1 cellular context compared by ENCODE assay signal in genomic region chr10:129605986-129606518, GRCh38.
A peak's percentile ranks its signal among the peaks of the same experiment; 100 is the strongest.
TF ChIP-seq lines count a peak whose summit lies in the region.

No MANE protein-coding gene starts in this region.

TF ChIP-seq in GM12878, 131 proteins besides CTCF, POLR2A, EP300 and RAD21 (continued from another document and continues in another):
- TF ChIP-seq FOXK2 (IDR thresholded peaks at IDR 0.05) (peak; percentile 64), JUNB (IDR thresholded peaks at IDR 0.05) (no peak), SMC3 (IDR thresholded peaks at IDR 0.05; ENCODE audit: borderline replicate concordance, low read length) (0 out of 2 replicates have a peak, but pooled peaks have one; percentile 8), ASH2L (IDR thresholded peaks at IDR 0.05; ENCODE audit: borderline replicate concordance, low read depth) (no peak), IKZF2 (IDR thresholded peaks at IDR 0.05) (peak; percentile 76 to 81), HSF1 (IDR thresholded peaks at IDR 0.05; ENCODE audit: low read depth, low read length) (no peak), MTA2 (IDR thresholded peaks at IDR 0.05; ENCODE audit: low read depth) (peak; percentile 78), MTA3 (IDR thresholded peaks at IDR 0.05; ENCODE audit: borderline replicate concordance, low read length) (no peak), JUND (IDR thresholded peaks at IDR 0.05; ENCODE audit: low read depth, low read length) (no peak), KAT2A (conservative IDR thresholded peaks at IDR 0.05; ENCODE audit: control insufficient read depth, low read depth, low read length) (no peak), WRNIP1 (IDR thresholded peaks at IDR 0.05; ENCODE audit: borderline replicate concordance, low read depth, low read length) (no peak), CREB1 (IDR thresholded peaks at IDR 0.05; ENCODE audit: low read depth) (peak; percentile 52; the same call in 1 of the 2 replicates), SIN3A (IDR thresholded peaks at IDR 0.05; ENCODE audit: low read depth, low read length) (no peak), HDAC6 (IDR thresholded peaks at IDR 0.05; ENCODE audit: unreplicated experiment) (no peak), ZNF687 (IDR thresholded peaks at IDR 0.05) (peak; percentile 73), PAX5 (IDR thresholded peaks at IDR 0.05; ENCODE audit: borderline replicate concordance, low read depth, low read length) (peak; percentile 50; the same call in 1 of the 2 replicates), E2F8 (IDR thresholded peaks at IDR 0.05; ENCODE audit: low read depth, partially characterized antibody) (no peak), CHD2 (IDR thresholded peaks at IDR 0.05; ENCODE audit: borderline replicate concordance, low read depth, low read length) (0 out of 2 replicates have a peak, but pooled peaks have one; percentile 27), USF2 (IDR thresholded peaks at IDR 0.05; ENCODE audit: borderline replicate concordance, low read depth, low read length) (no peak), FOS (IDR thresholded peaks at IDR 0.05; ENCODE audit: borderline replicate concordance, extremely low read depth, insufficient read length) (no peak), PRDM15 (CRISPR knock-in tag; IDR thresholded peaks at IDR 0.05) (no peak), POU2F2 (IDR thresholded peaks at IDR 0.05; ENCODE audit: borderline replicate concordance, low read depth, low read length) (peak; percentile 87; the same call in 1 of the 3 replicates), NR2F1 (conservative IDR thresholded peaks at IDR 0.05) (0 out of 2 replicates have a peak, but pooled peaks have one; percentile 28), BACH1 (IDR thresholded peaks at IDR 0.05; ENCODE audit: borderline replicate concordance) (no peak), SKIL (IDR thresholded peaks at IDR 0.05; ENCODE audit: low read depth, poor library complexity, severe bottlenecking) (peak; percentile 96), RUNX3 (IDR thresholded peaks at IDR 0.05; ENCODE audit: low read length) (peak; percentile 47; the same call in 1 of the 2 replicates), EGR1 (IDR thresholded peaks at IDR 0.05; ENCODE audit: borderline replicate concordance in 1 of 2, low read depth in 2 of 2, low read length in 2 of 2) (no peak), IKZF1 (conservative IDR thresholded peaks at IDR 0.05) (peak; percentile 60; the same call in 1 of the 2 replicates), GATAD2B (conservative IDR thresholded peaks at IDR 0.05; ENCODE audit: low read depth) (no peak), SMARCA5 (IDR thresholded peaks at IDR 0.05) (no peak), ZBED1 (IDR thresholded peaks at IDR 0.05; ENCODE audit: borderline replicate concordance) (no peak), TCF7 (IDR thresholded peaks at IDR 0.05; ENCODE audit: borderline replicate concordance) (no peak), RB1 (IDR thresholded peaks at IDR 0.05; ENCODE audit: borderline replicate concordance) (no peak), CBFB (IDR thresholded peaks at IDR 0.05; ENCODE audit: low read depth) (no peak), RELB (IDR thresholded peaks at IDR 0.05; ENCODE audit: low read depth) (0 out of 2 replicates have a peak, but pooled peaks have one; percentile 15), BCL11A (IDR thresholded peaks at IDR 0.05; ENCODE audit: low read depth, low read length) (peak; percentile 36; the same call in 1 of the 2 replicates), SPI1 (IDR thresholded peaks at IDR 0.05; ENCODE audit: borderline replicate concordance, insufficient read depth, low read depth, low read length) (peak; percentile 48; the same call in 1 of the 2 replicates), SIX5 (IDR thresholded peaks at IDR 0.05; ENCODE audit: low read depth, low read length, severe bottlenecking) (no peak), BCL3 (IDR thresholded peaks at IDR 0.05; ENCODE audit: borderline replicate concordance, insufficient read depth, low read depth, low read length, poor library complexity, severe bottlenecking) (no peak), MXI1 (IDR thresholded peaks at IDR 0.05; ENCODE audit: low read depth, low read length) (peak; percentile 43; the same call in 1 of the 2 replicates), MEF2B (IDR thresholded peaks at IDR 0.05; ENCODE audit: partially characterized antibody, poor library complexity, severe bottlenecking) (peak; percentile 9), TBL1XR1 (IDR thresholded peaks at IDR 0.05; ENCODE audit: low read depth, low read length) (peak; percentile 67; the same call in 1 of the 2 replicates), BHLHE40 (IDR thresholded peaks at IDR 0.05; ENCODE audit: borderline replicate concordance in 1 of 2, low read depth in 2 of 2, low read length in 1 of 2) (peak; percentile 35 to 55; a peak in 2 of 4 replicates)
